20 cellular contexts compared by ENCODE assay signal in the genomic region with DNA sequence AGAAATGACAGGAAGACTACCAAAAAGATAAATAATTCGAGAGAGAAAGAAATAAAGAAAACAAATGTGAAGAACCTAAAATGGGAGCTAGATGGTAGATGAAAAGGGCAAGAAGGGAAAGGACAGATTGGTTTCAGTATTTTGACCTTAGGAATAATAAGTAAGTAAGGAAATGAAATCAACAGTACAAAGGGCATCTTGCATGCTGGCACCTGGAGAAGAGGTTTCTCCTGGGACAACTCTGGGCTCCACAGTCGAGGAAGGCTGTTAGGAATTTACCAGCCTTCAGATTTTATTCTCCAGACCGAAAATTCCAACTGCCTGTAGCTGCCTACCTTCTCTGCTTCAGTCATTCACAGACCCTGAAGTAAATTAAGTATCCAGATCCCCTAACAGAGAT.
DNase-seq lines count a peak whose midpoint lies in the region; ATAC-seq and TF ChIP-seq lines count a peak whose summit lies in the region.
"Had no signal": no experiment of that assay in that cellular context is flagged by ENCODE, and none has a peak within 500 bp of the region (broad histone marks: within the 10 kb centered on the region; RNA-seq: fewer than 3 reads in every experiment).

No MANE protein-coding gene starts in this region.

- ATAC-seq in mucosa of descending colon (peak; percentile 81), GM18861 (IDR thresholded peaks at IDR 0.05; ENCODE audit: unreplicated experiment) (no peak)
- ATAC-seq: HCT116, K562 had no signal

- DNase-seq in GM23248 (no peak), colonic mucosa (peak; percentile 31), mucosa of descending colon (peak in 1 of 3 donors; percentile 23), tibial nerve (ENCODE audit: low spot score in 2 of 2) (no peak), NCI-H82 (lab: John Stamatoyannopoulos, UW) (no peak), HUDEP-2 (lab: John Stamatoyannopoulos, UW; ENCODE audit: unreplicated experiment in 76 of 76) (no peak)
- DNase-seq: ACHN; AML-193; DMS79; GOT3; NCI-H1092 treated with DMSO at 0.1 percent for 48 hours; NCI-H146; NCI-H2029 treated with DMSO at 0.1 percent for 48 hours; NCI-H446 treated with DMSO at 0.1 percent for 48 hours; NK-92 treated with Interleukin-12 subunit alpha and Interleukin-12 subunit beta, amount 100 ng/mL, for 24 hours; Right ventricle myocardium superior had no signal

- H3K9ac ChIP-seq in GM23248, result no peak overlapping the region
- no peak overlapping the region for H3K9ac ChIP-seq in colonic mucosa (ENCODE audit: low read depth in 2 of 2, low read length in 2 of 2)

- no peaks in the 10 kb centered on the region for H3K9me2 ChIP-seq in GM23248 (ENCODE audit: insufficient read depth)

- TF ChIP-seq EP300 in tibial nerve (IDR thresholded peaks at IDR 0.05), result no peak

- H3K36me3 ChIP-seq in GM23248 (ENCODE audit: low read depth), result no peaks in the 10 kb centered on the region
- H3K36me3 ChIP-seq in colonic mucosa, result no peaks in the 10 kb centered on the region
- no peaks in the 10 kb centered on the region for H3K36me3 ChIP-seq in mucosa of descending colon (ENCODE audit: low read depth)
- peaks cover 0 to 17% (median 0%) of the 10 kb centered on the region in 3 donors for H3K36me3 ChIP-seq in tibial nerve

- peaks cover 20% of the 10 kb centered on the region for H3F3A ChIP-seq in GM23248 (ENCODE audit: insufficient read depth)

- no peak overlapping the region for H3K4me3 ChIP-seq in GM23248
- H3K4me3 ChIP-seq in colonic mucosa, result no peak overlapping the region
- no peak overlapping the region for H3K4me3 ChIP-seq in mucosa of descending colon
- H3K4me3 ChIP-seq in tibial nerve, result no peak overlapping the region
- H3K4me3 ChIP-seq: K562 had no signal

- no peaks in the 10 kb centered on the region for H3K9me3 ChIP-seq in GM23248 (ENCODE audit: low read depth)
- no peaks in the 10 kb centered on the region for H3K9me3 ChIP-seq in colonic mucosa
- H3K9me3 ChIP-seq in mucosa of descending colon, result no peaks in the 10 kb centered on the region
- H3K9me3 ChIP-seq in tibial nerve, result peaks cover 0 to 8% (median 0%) of the 10 kb centered on the region in 4 donors

- TF ChIP-seq POLR2A in tibial nerve (IDR thresholded peaks at IDR 0.05), result no peak

- WGBS in GM23248 (ENCODE audit: low coverage in 1 of 2, low lambda C conversion rate in 2 of 2, missing lambda C conversion rate in 2 of 2), 2 experiments, result 87 to 90% methylated on average over 3 of the region's 3 CpGs
- WGBS in tibial nerve, 2 donors, result 70 to 75% methylated on average over 3 of the region's 3 CpGs

- TF ChIP-seq CTCF in colonic mucosa (IDR thresholded peaks at IDR 0.05) (no peak), mucosa of descending colon (IDR thresholded peaks at IDR 0.05) (no peak), tibial nerve (IDR thresholded peaks at IDR 0.05) (no peak)

- no peaks in the 10 kb centered on the region for H3K27me3 ChIP-seq in GM23248 (replicated peaks; ENCODE audit: insufficient read depth)
- no peaks in the 10 kb centered on the region for H3K27me3 ChIP-seq in colonic mucosa
- no peaks in the 10 kb centered on the region for H3K27me3 ChIP-seq in tibial nerve

- H3K4me1 ChIP-seq in GM23248 (ENCODE audit: insufficient read depth) (peaks cover 17% of the 10 kb centered on the region), colonic mucosa (no peaks in the 10 kb centered on the region), mucosa of descending colon (ENCODE audit: low read depth) (no peaks in the 10 kb centered on the region), tibial nerve (peaks cover 0 to 40% (median 0%) of the 10 kb centered on the region in 4 donors)

- no peak overlapping the region for H2AFZ ChIP-seq in GM23248

- H3K27ac ChIP-seq in GM23248 (no peak overlapping the region), colonic mucosa (peak overlapping the region; percentile 8), tibial nerve (peak overlapping the region in 2 of 4 donors; percentile 1 to 10)
- H3K27ac ChIP-seq: C4-2B had no signal

- intact Hi-C loops in colonic mucosa (cut with DNase I) (no loop called here), mucosa of descending colon (cut with DNase I, micrococcal nuclease) (no loop called here)

- no peaks in the 10 kb centered on the region for H4K20me1 ChIP-seq in GM23248 (ENCODE audit: insufficient read depth)

- peak overlapping the region; percentile 64 for H3K4me2 ChIP-seq in GM23248 (ENCODE audit: unreplicated experiment)

- H3K79me2 ChIP-seq in GM23248 (ENCODE audit: insufficient read depth), result 0 out of 2 replicates have a peak, but pooled peaks cover 5% of the 10 kb centered on the region

- in situ Hi-C loops in GM23248 (cut with MboI), result no loop called here
